Comparison of ENCODE assay signal across 13 cellular contexts in genomic region chr3:75669741-75670444, GRCh38. TPM values are rescaled to one million over a fixed set of nuclear protein-coding genes. Genes with fewer than 3 reads are reported as not detected.
DNase-seq lines count a peak whose midpoint lies in the region; ATAC-seq and TF ChIP-seq lines count a peak whose summit lies in the region.
"Not testable (repeated sequence)": the region's sequence is repeated elsewhere in the genome, so short reads cannot be mapped to it uniquely, and the experiment has no call there.
"Had no signal": no experiment of that assay in that cellular context is flagged by ENCODE, and none has a peak within 500 bp of the region (broad histone marks: within the 10 kb centered on the region; RNA-seq: fewer than 3 reads in every experiment).

No MANE protein-coding gene starts in this region.

- H3K18ac ChIP-seq in H9 (ENCODE audit: insufficient read length, low read depth, low read length): not testable (repeated sequence)

- H4K8ac ChIP-seq in H9 (replicated peaks; ENCODE audit: insufficient read length, low read depth, low read length): not testable (repeated sequence)

- not testable (repeated sequence) for H3K23ac ChIP-seq in H9 (ENCODE audit: insufficient read length, low read depth, low read length)

- peak overlapping the region; percentile 57 for H3K4me3 ChIP-seq in neural progenitor cell
- peak overlapping the region; percentile 15 to 59 (median 22) for H3K4me3 ChIP-seq in skin epidermis
- not testable (repeated sequence) for H3K4me3 ChIP-seq in aorta (ENCODE audit: low read length in 2 of 2)

- not testable (repeated sequence) for TF ChIP-seq CTCF in H9 (conservative IDR thresholded peaks at IDR 0.05); glutamatergic neuron (IDR thresholded peaks at IDR 0.05; ENCODE audit: partially characterized antibody, unreplicated experiment); neural progenitor cell (IDR thresholded peaks at IDR 0.05)

- H2BK120ac ChIP-seq in H9 (ENCODE audit: low read depth, low read length, poor library complexity, severe bottlenecking): not testable (repeated sequence)

- H3K56ac ChIP-seq in H9 (ENCODE audit: insufficient read length, low read depth, low read length): not testable (repeated sequence)

- not testable (repeated sequence) for H3K79me1 ChIP-seq in H9 (ENCODE audit: insufficient read depth, low read depth, low read length, poor library complexity, severe bottlenecking)

- H2BK15ac ChIP-seq in H9 (ENCODE audit: low read depth, low read length): not testable (repeated sequence)

- H3K4me2 ChIP-seq in H9 (ENCODE audit: insufficient read depth, insufficient read length, low read length): peak overlapping the region; percentile 82
- H3K4me2 ChIP-seq in neural progenitor cell: peak overlapping the region; percentile 71

- peaks cover 30% of the 10 kb centered on the region for H3K27me3 ChIP-seq in H9 (ENCODE audit: insufficient read depth, low read length)
- peaks cover 92% of the 10 kb centered on the region for H3K27me3 ChIP-seq in neural progenitor cell
- not testable (repeated sequence) for H3K27me3 ChIP-seq in aorta (ENCODE audit: control insufficient read depth in 1 of 2, insufficient read depth in 2 of 2, low read length in 1 of 2)

- H3K4ac ChIP-seq in H9 (ENCODE audit: low read depth, low read length): not testable (repeated sequence)

- peaks cover 21% of the 10 kb centered on the region for H3F3A ChIP-seq in neural progenitor cell (ENCODE audit: low read depth)

- intact Hi-C loops in aorta (cut with DNase I): not testable (repeated sequence)

- not testable (repeated sequence) for H3K27ac ChIP-seq in H9 (ENCODE audit: insufficient read length, low read depth, low read length); neural progenitor cell; aorta (ENCODE audit: low read depth in 1 of 2, low read length in 2 of 2)
- H3K27ac ChIP-seq in skin epidermis: peak overlapping the region in 3 of 21 experiments; percentile 4 to 17 (median 4)

- H3K36me3 Mint-ChIP-seq in H9 (ENCODE audit: insufficient read depth in 1 of 3, low read depth in 3 of 3): peaks cover 6 to 25% (median 13%) of the 10 kb centered on the region in 3 experiments
- not testable (repeated sequence) for H3K36me3 Mint-ChIP-seq in glutamatergic neuron (ENCODE audit: unreplicated experiment); neural progenitor cell

- not testable (repeated sequence) for H2BK20ac ChIP-seq in H9 (ENCODE audit: low read depth, low read length, poor library complexity, severe bottlenecking)

- not testable (repeated sequence) for H4K91ac ChIP-seq in H9 (ENCODE audit: insufficient read length, low read depth, low read length)

- not testable (repeated sequence) for H3K14ac ChIP-seq in H9 (ENCODE audit: insufficient read depth, low read length)

- no CpG with 5 or more reads among the region's 46 CpGs for WGBS in H9 (ENCODE audit: extremely low coverage, insufficient read length, low lambda C conversion rate)
- WGBS in aorta, 2 donors: 24 to 27% methylated on average over 46 of the region's 46 CpGs

- H4K5ac ChIP-seq in H9 (ENCODE audit: insufficient read length, low read depth, low read length): not testable (repeated sequence)

- H3K4me3 Mint-ChIP-seq in H9 (peak overlapping the region; percentile 73 to 88), glutamatergic neuron (ENCODE audit: unreplicated experiment) (peak overlapping the region; percentile 92), neural progenitor cell (peak overlapping the region; percentile 78)

- peaks cover 29% of the 10 kb centered on the region for H3K23me2 ChIP-seq in H9 (ENCODE audit: insufficient read length, low read depth, low read length, poor library complexity, severe bottlenecking)

- peaks cover 91% of the 10 kb centered on the region for H3K27me3 Mint-ChIP-seq in H9 (ENCODE audit: low read depth)
- H3K27me3 Mint-ChIP-seq in glutamatergic neuron (ENCODE audit: unreplicated experiment): peaks cover 37% of the 10 kb centered on the region
- peaks cover 52% of the 10 kb centered on the region for H3K27me3 Mint-ChIP-seq in neural progenitor cell (ENCODE audit: insufficient read depth, low read depth)

- peaks cover 21% of the 10 kb centered on the region for H3K9me3 ChIP-seq in H9 (ENCODE audit: control insufficient read depth, low read depth, low read length)
- not testable (repeated sequence) for H3K9me3 ChIP-seq in neural progenitor cell (ENCODE audit: low read depth); aorta (ENCODE audit: control insufficient read depth, low read length)

- not testable (repeated sequence) for H3K9ac ChIP-seq in H9 (ENCODE audit: extremely low read depth, insufficient read length, low read length); neural progenitor cell

- H3K27ac Mint-ChIP-seq in H9; glutamatergic neuron (ENCODE audit: unreplicated experiment); neural progenitor cell: not testable (repeated sequence)

- H2AK5ac ChIP-seq in H9 (ENCODE audit: insufficient read length, low read length): not testable (repeated sequence)

- H3K4me1 Mint-ChIP-seq in H9 (peaks cover 31% of the 10 kb centered on the region in 2 experiments), neural progenitor cell (peaks cover 14% of the 10 kb centered on the region)
- not testable (repeated sequence) for H3K4me1 Mint-ChIP-seq in glutamatergic neuron (ENCODE audit: low read depth, unreplicated experiment)

- H2BK5ac ChIP-seq in H9 (ENCODE audit: insufficient read length, low read length): not testable (repeated sequence)

- not testable (repeated sequence) for H3K79me2 ChIP-seq in H9 (ENCODE audit: insufficient read depth, low read length); neural progenitor cell (ENCODE audit: low read depth)

- H3K4me1 ChIP-seq in H9 (ENCODE audit: insufficient read depth, low read length); aorta (ENCODE audit: control insufficient read depth in 1 of 2, insufficient read depth in 2 of 2, low read length in 2 of 2): not testable (repeated sequence)
- peaks cover 15% of the 10 kb centered on the region for H3K4me1 ChIP-seq in neural progenitor cell

- H3K36me3 ChIP-seq in neural progenitor cell; aorta (ENCODE audit: control insufficient read depth in 1 of 2, insufficient read depth in 2 of 2, low read length in 1 of 2): not testable (repeated sequence)

- not testable (repeated sequence) for H4K20me1 ChIP-seq in H9 (ENCODE audit: control insufficient read depth, insufficient read depth, insufficient read length)
- peaks cover 25% of the 10 kb centered on the region for H4K20me1 ChIP-seq in neural progenitor cell (ENCODE audit: low read depth)

- H2BK12ac ChIP-seq in H9 (ENCODE audit: insufficient read length, low read depth, low read length): not testable (repeated sequence)

- DNase-seq in H9 (peak; percentile 88), dedifferentiated amniotic fluid mesenchymal stem cell (ENCODE audit: extremely low spot score) (peak; percentile 14), glutamatergic neuron (peak; percentile 41), kidney tubule cell (ENCODE audit: low spot score) (peak; percentile 56), neural progenitor cell (ENCODE audit: low spot score) (peak; percentile 56), aorta (peak; percentile 51 to 80)
- peak; percentile 12 for DNase-seq in activated CD4-positive, alpha-beta T cell treated with anti-CD3 and anti-CD28 coated beads for 48 hours

- peaks cover 44 to 57% of the 10 kb centered on the region in 2 experiments for H3K9me3 Mint-ChIP-seq in H9
- peaks cover 31% of the 10 kb centered on the region for H3K9me3 Mint-ChIP-seq in glutamatergic neuron (ENCODE audit: unreplicated experiment)
- peaks cover 38% of the 10 kb centered on the region for H3K9me3 Mint-ChIP-seq in neural progenitor cell

- H2AFZ ChIP-seq in H9 (ENCODE audit: low read length); neural progenitor cell (replicated peaks): not testable (repeated sequence)

- not testable (repeated sequence) for ATAC-seq in aorta (ENCODE audit: low FRiP score)

- not testable (repeated sequence) for H3T11ph ChIP-seq in H9 (ENCODE audit: low read length)

RNA-seq across cellular contexts. Expression of gene FRG2C, which starts 5.8 kb away (rescaled TPM):
- not detected in 2 replicates for total RNA-seq in H9 (2021)
- 0.47 TPM for total RNA-seq in glutamatergic neuron (ENCODE audit: unreplicated experiment)
- total RNA-seq in neural progenitor cell (ENCODE audit: low replicate concordance): not detected in 2 replicates
- total RNA-seq in aorta: not detected
- polyA plus RNA-seq in aorta: not detected
- total RNA-seq: activated CD8-positive, alpha-beta T cell treated with anti-CD3 and anti-CD28 coated beads for 36 hours; activated T-helper 2 cell treated with anti-CD3 and anti-CD28 coated beads, Interferon-gamma antibody, Interleukin-2, Interleukin-4, amounts not matched to agents 10 μg/mL and 5 μg/mL and 100 μg/mL, durations not matched to agents 14 hours and 24 hours and 36 hours; CD4-positive, alpha-beta T cell; LHCN-M2; mammary epithelial cell had no signal
- polyA plus RNA-seq: mammary epithelial cell had no signal

Comparison
In these comparisons a context has a peak if more than half of its experiments do, and no peak if none do; other contexts are left out.
1. DNase-seq: peak in every context shown above with its lines; median percentile 88 in H9; 66 in aorta; 56 in kidney tubule cell; 56 in neural progenitor cell; 41 in glutamatergic neuron; 14 in dedifferentiated amniotic fluid mesenchymal stem cell; 12 in activated CD4-positive, alpha-beta T cell treated with anti-CD3 and anti-CD28 coated beads for 48 hours.